In the genomic region with DNA sequence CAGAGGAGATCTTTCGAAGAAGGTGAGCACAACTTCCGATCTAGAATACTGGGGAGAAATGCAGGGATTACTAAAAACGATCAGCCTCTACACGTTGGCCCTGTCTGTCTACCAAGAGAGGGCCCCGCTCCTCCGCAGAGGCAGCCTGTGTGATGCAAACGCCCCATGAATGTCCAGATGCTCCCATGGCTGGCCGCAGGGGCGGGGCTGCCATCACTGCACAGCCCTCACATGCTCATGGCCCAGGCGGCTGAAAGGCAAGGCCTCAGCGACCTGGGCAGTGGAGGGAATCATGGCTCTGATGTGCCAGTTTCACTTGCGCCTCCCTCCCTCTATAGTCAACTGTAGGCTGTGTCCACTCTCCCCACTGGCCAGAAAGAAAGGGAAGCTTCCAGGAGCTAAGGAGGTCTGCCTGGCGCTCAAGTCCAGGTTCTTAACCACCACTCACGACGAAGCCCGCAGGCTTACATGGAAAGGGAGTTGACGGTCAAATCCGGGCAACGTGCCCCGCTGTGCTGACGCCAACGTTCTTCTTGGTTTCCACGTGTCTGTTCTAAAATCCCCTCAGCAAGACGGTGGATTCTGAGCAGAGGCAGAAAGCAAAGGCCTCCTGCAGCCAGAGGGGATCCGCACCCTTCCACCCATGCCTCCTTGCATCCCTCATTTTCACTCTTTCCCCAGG, we compare ENCODE assay signal across 18 cellular contexts.
"Had no signal": no experiment of that assay in that cellular context is flagged by ENCODE, and none has a peak within 500 bp of the region (broad histone marks: within the 10 kb centered on the region; RNA-seq: fewer than 3 reads in every experiment).

No MANE protein-coding gene starts in this region.

- H3K27me3 Mint-ChIP-seq: activated T-helper 17 cell treated with anti-CD3 and anti-CD28 coated beads, Interleukin-2, amount 50 U/mL, for 72 hours had no signal

- H3K4me3 Mint-ChIP-seq: activated T-helper 17 cell treated with anti-CD3 and anti-CD28 coated beads, Interleukin-2, amount 50 U/mL, for 72 hours; immature natural killer cell; naive thymus-derived CD4-positive, alpha-beta T cell; stimulated activated naive B cell treated with anti-CD40 and anti-IgM and Interleukin-4, amounts not matched to agents 10 μg/mL and 1 μg/mL and 100 μg/mL, for 72 hours; T-cell had no signal

- H3K36me3 ChIP-seq: neutrophil had no signal

- H3K27me3 ChIP-seq: adrenal gland had no signal

- ATAC-seq: activated T-helper 17 cell treated with anti-CD3 and anti-CD28 coated beads, Interleukin-2, amount 50 U/mL, for 72 hours; esophagus mucosa; lower lobe of right lung; naive thymus-derived CD4-positive, alpha-beta T cell; stimulated activated naive B cell treated with anti-CD40 and anti-IgM and Interleukin-4, amounts not matched to agents 10 μg/mL and 1 μg/mL and 100 μg/mL, for 72 hours; T-cell had no signal

- H3K27ac Mint-ChIP-seq: immature natural killer cell; naive thymus-derived CD4-positive, alpha-beta T cell; stimulated activated naive B cell treated with anti-CD40 and anti-IgM and Interleukin-4, amounts not matched to agents 10 μg/mL and 1 μg/mL and 100 μg/mL, for 72 hours; T-cell had no signal

- H3K27ac ChIP-seq: adrenal gland, lower lobe of right lung, neutrophil, SK-N-MC had no signal

- H3K36me3 Mint-ChIP-seq: immature natural killer cell; naive thymus-derived CD4-positive, alpha-beta T cell; T-cell had no signal

- DNase-seq: activated CD4-positive, alpha-beta T cell treated with anti-CD3 and anti-CD28 coated beads for 1 hour; activated CD4-positive, alpha-beta T cell treated with anti-CD3 and anti-CD28 coated beads, Interleukin-2, amount 50 U/mL, for 4 hours; activated naive CD4-positive, alpha-beta T cell treated with anti-CD3 and anti-CD28 coated beads, Interleukin-2, amount 50 U/mL, for 16 hours; adrenal gland; immature natural killer cell; lower lobe of right lung; naive thymus-derived CD4-positive, alpha-beta T cell; stimulated activated CD4-positive, alpha-beta T cell treated with anti-CD3 and anti-CD28 coated beads, Interleukin-15, amount 100 ng/mL, for 24 hours; stimulated activated CD4-positive, alpha-beta T cell treated with anti-CD3 and anti-CD28 coated beads, Interleukin-4, amount 100 ng/mL, for 1 hour; stimulated activated naive B cell treated with anti-CD40 and anti-IgM and Interleukin-4, amounts not matched to agents 10 μg/mL and 1 μg/mL and 100 μg/mL, for 72 hours; T-cell; T1000; trophoblast cell had no signal

- H3K9me3 Mint-ChIP-seq: activated T-helper 17 cell treated with anti-CD3 and anti-CD28 coated beads, Interleukin-2, amount 50 U/mL, for 72 hours; immature natural killer cell; T-cell had no signal

- H3K4me3 ChIP-seq: adrenal gland, lower lobe of right lung, SK-N-MC, skin epidermis had no signal

- H3K9me3 ChIP-seq: adrenal gland, neutrophil had no signal
